ENCODE assay signal across 8 cellular contexts in the genomic region with DNA sequence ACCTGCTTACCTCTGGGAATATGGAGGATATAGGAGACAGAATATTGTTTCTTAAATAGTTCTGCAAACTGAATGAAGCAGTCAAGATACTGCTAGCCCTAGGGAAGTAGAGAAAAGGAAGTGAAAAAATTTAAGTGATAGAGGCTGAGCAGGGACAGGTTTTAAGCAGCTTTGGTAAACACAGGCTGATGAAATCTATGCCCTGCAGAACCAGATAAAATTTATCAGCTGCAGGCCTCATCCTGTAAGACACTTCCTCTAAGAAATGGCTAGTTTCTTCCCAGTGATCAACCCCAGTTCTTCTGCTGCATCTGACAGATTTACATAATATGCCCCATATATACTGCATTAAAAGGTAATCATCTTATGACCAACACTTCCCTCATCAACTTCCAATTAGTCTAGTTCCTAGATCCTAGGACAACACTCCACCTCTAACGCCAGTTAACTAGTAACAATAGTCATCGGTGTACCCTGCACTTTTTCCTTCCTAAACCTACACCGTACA. TPM values are rescaled to one million over a fixed set of nuclear protein-coding genes. Genes with fewer than 3 reads are reported as not detected.
DNase-seq lines count a peak whose midpoint lies in the region; ATAC-seq, FAIRE-seq and TF ChIP-seq lines count a peak whose summit lies in the region.

No MANE protein-coding gene starts in this region.

- peak overlapping the region; percentile 74 for H3K27ac Mint-ChIP-seq in activated naive CD4-positive, alpha-beta T cell treated with anti-CD3 and anti-CD28 coated beads, Interleukin-2, amount 50 U/mL, for 24 hours
- H3K27ac Mint-ChIP-seq in activated naive CD8-positive, alpha-beta T cell: peak overlapping the region; percentile 88

- DNase-seq in activated naive CD4-positive, alpha-beta T cell treated with anti-CD3 and anti-CD28 coated beads, Interleukin-2, amount 50 U/mL, for 16 hours: no peak
- DNase-seq in lower lobe of right lung: no peak
- DNase-seq in upper lobe of right lung: no peak
- no peak for DNase-seq in GM19239 (ENCODE audit: insufficient read length, low spot score)
- DNase-seq in Ammon's horn (ENCODE audit: low spot score): no peak

- peaks cover 3% of the 10 kb centered on the region for H3K36me3 Mint-ChIP-seq in activated naive CD4-positive, alpha-beta T cell treated with anti-CD3 and anti-CD28 coated beads, Interleukin-2, amount 50 U/mL, for 24 hours
- peaks cover 13% of the 10 kb centered on the region for H3K36me3 Mint-ChIP-seq in activated naive CD8-positive, alpha-beta T cell

- H3K4me1 ChIP-seq in lower lobe of right lung: peaks cover 48% of the 10 kb centered on the region
- H3K4me1 ChIP-seq in upper lobe of right lung: peaks cover 44% of the 10 kb centered on the region

- no peaks in the 10 kb centered on the region for H3K27me3 ChIP-seq in lower lobe of right lung (ENCODE audit: low read depth)
- H3K27me3 ChIP-seq in upper lobe of right lung: no peaks in the 10 kb centered on the region

- H3K9me3 ChIP-seq in lower lobe of right lung (no peaks in the 10 kb centered on the region), upper lobe of right lung (no peaks in the 10 kb centered on the region)

- H3K27ac ChIP-seq in lower lobe of right lung: peak overlapping the region; percentile 88
- peak overlapping the region; percentile 83 for H3K27ac ChIP-seq in upper lobe of right lung

- no peak for FAIRE-seq in GM19239 (lab: Jason Lieb, UNC)

- ATAC-seq in lower lobe of right lung: no peak
- ATAC-seq in upper lobe of right lung: no peak
- no peak for ATAC-seq in HG03520 (IDR thresholded peaks at IDR 0.05; ENCODE audit: unreplicated experiment)

- no peaks in the 10 kb centered on the region for H3K27me3 Mint-ChIP-seq in activated naive CD4-positive, alpha-beta T cell treated with anti-CD3 and anti-CD28 coated beads, Interleukin-2, amount 50 U/mL, for 24 hours
- no peaks in the 10 kb centered on the region for H3K27me3 Mint-ChIP-seq in activated naive CD8-positive, alpha-beta T cell

- peak overlapping the region; percentile 89 for H3K4me3 ChIP-seq in lower lobe of right lung
- H3K4me3 ChIP-seq in upper lobe of right lung: peak overlapping the region; percentile 37

- H3K4me1 Mint-ChIP-seq in activated naive CD4-positive, alpha-beta T cell treated with anti-CD3 and anti-CD28 coated beads, Interleukin-2, amount 50 U/mL, for 24 hours: peaks cover 60% of the 10 kb centered on the region
- H3K4me1 Mint-ChIP-seq in activated naive CD8-positive, alpha-beta T cell (ENCODE audit: low read depth): peaks cover 50% of the 10 kb centered on the region

- intact Hi-C loops in lower lobe of right lung (cut with DNase I): no loop called here
- intact Hi-C loops in upper lobe of right lung (cut with DNase I): loop anchor here (10.0 kb wide), 1 partner anchor 48 kb away; no protein-coding TSS in a partner anchor

- TF ChIP-seq CTCF in lower lobe of right lung (IDR thresholded peaks at IDR 0.05) (no peak), upper lobe of right lung (IDR thresholded peaks at IDR 0.05) (no peak)

- no peaks in the 10 kb centered on the region for H3K9me3 Mint-ChIP-seq in activated naive CD4-positive, alpha-beta T cell treated with anti-CD3 and anti-CD28 coated beads, Interleukin-2, amount 50 U/mL, for 24 hours
- H3K9me3 Mint-ChIP-seq in activated naive CD8-positive, alpha-beta T cell (ENCODE audit: low read depth): no peaks in the 10 kb centered on the region

- H3K36me3 ChIP-seq in lower lobe of right lung (peaks cover 19% of the 10 kb centered on the region), upper lobe of right lung (peaks cover 22% of the 10 kb centered on the region)

- H3K4me3 Mint-ChIP-seq in activated naive CD4-positive, alpha-beta T cell treated with anti-CD3 and anti-CD28 coated beads, Interleukin-2, amount 50 U/mL, for 24 hours: peak overlapping the region; percentile 92
- H3K4me3 Mint-ChIP-seq in activated naive CD8-positive, alpha-beta T cell: peak overlapping the region; percentile 94

RNA-seq across cellular contexts. Expression of a gene that starts 1.3 kb away (rescaled TPM):
- total RNA-seq in lower lobe of right lung: 114 TPM
- total RNA-seq in upper lobe of right lung: 101 TPM

RNA-seq across cellular contexts. Expression of a gene that starts 8.7 kb away (rescaled TPM):
- total RNA-seq in lower lobe of right lung: 12.5 TPM
- total RNA-seq in upper lobe of right lung: 8.4 TPM

RNA-seq across cellular contexts. Expression of a gene that starts 10.4 kb away (rescaled TPM):
- 2,837 TPM for total RNA-seq in lower lobe of right lung
- total RNA-seq in upper lobe of right lung: 2,726 TPM

RNA-seq across cellular contexts. Expression of a gene that starts 22.4 kb away (rescaled TPM):
- total RNA-seq in lower lobe of right lung (69.4 TPM), upper lobe of right lung (71.4 TPM)

RNA-seq across cellular contexts. Expression of a gene that starts 25.6 kb away (rescaled TPM):
- total RNA-seq in lower lobe of right lung: 21.4 TPM
- 19.5 TPM for total RNA-seq in upper lobe of right lung
